Comparison of ENCODE assay signal across 8 cellular contexts in the genomic region with DNA sequence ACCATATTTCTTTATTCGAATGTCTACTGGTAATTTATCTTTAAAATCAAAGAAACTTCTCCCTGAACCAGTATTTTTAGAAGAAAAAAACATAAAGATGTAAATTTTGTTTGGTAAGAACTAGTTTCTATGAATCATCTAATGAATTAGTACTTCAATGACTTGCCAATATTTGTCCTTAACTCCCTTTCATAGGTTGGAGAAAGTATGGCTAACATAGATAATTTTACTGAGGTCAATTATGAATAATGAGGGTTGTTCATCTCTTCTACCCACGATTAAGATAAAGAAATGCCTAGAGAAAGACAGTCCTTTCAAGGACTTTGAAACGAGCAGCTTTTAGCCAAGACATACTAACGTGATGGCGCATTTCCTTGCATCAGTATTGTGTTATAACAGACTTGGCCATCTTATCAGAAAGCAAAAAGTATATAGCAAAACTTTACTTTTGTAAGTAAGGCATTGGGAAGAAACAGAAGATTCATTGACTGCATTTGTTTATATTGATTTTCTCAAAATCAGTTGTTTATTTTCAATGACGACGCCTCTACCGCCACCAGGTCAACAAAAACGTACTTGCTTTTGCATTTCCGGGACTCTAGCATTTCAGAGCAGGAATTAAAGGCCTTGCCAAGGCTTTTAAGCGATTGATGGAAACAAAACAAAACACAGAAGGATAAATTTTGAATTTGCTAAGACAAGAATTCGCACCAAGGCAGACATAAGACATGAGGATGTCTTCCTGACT. TPM values are rescaled to one million over a fixed set of nuclear protein-coding genes. Genes with fewer than 3 reads are reported as not detected.
A peak's percentile ranks its signal among the peaks of the same experiment; 100 is the strongest.
DNase-seq lines count a peak whose midpoint lies in the region; ATAC-seq and TF ChIP-seq lines count a peak whose summit lies in the region.

No MANE protein-coding gene starts in this region.

- H3K9ac ChIP-seq in fibroblast of lung (ENCODE audit: insufficient read depth, low read length), result peak overlapping the region; percentile 90

- H3K27ac Mint-ChIP-seq in T-helper 17 cell, result peak overlapping the region; percentile 98

- ATAC-seq in GM18508 (IDR thresholded peaks at IDR 0.05; ENCODE audit: insufficient read depth, unreplicated experiment), result peak; percentile 12
- ATAC-seq in HG03095 (IDR thresholded peaks at IDR 0.05; ENCODE audit: unreplicated experiment), result peak; percentile 21
- peak; percentile 19 for ATAC-seq in T-helper 17 cell

- peaks cover 19% of the 10 kb centered on the region for H3K4me1 Mint-ChIP-seq in T-helper 17 cell

- H3K4me3 Mint-ChIP-seq in T-helper 17 cell, result peak overlapping the region; percentile 95

- TF ChIP-seq CTCF in fibroblast of lung (conservative IDR thresholded peaks at IDR 0.05 in 1 of 2, IDR thresholded peaks at IDR 0.05 in 1 of 2; ENCODE audit: low read depth in 1 of 2, low read length in 2 of 2), result no peak

- H3K79me2 ChIP-seq in ACC112 (ENCODE audit: control insufficient read depth, insufficient read depth, low read length, unreplicated experiment) (peaks cover 9% of the 10 kb centered on the region), fibroblast of lung (ENCODE audit: control insufficient read depth, insufficient read depth, low read length) (peaks cover 2% of the 10 kb centered on the region)

- H3K27ac ChIP-seq in ACC112 (ENCODE audit: low read depth, low read length) (peak overlapping the region; percentile 86), fibroblast of lung (ENCODE audit: insufficient read depth, low read length) (peak overlapping the region; percentile 97)

- H4K20me1 ChIP-seq in fibroblast of lung (ENCODE audit: control insufficient read depth, extremely low read depth, insufficient read depth, low read length), result no peaks in the 10 kb centered on the region

- no peaks in the 10 kb centered on the region for H3K36me3 Mint-ChIP-seq in T-helper 17 cell (ENCODE audit: low read depth)

- H3K27me3 ChIP-seq in ACC112 (ENCODE audit: insufficient read depth, low read length), result no peaks in the 10 kb centered on the region
- H3K27me3 ChIP-seq in fibroblast of lung (ENCODE audit: control insufficient read depth, insufficient read depth, low read length), result no peaks in the 10 kb centered on the region

- H3K9me3 ChIP-seq in T-helper 17 cell (ENCODE audit: control insufficient read depth, low read length, poor library complexity, severe bottlenecking) (no peaks in the 10 kb centered on the region), fibroblast of lung (ENCODE audit: control insufficient read depth, insufficient read depth, low read depth, low read length) (no peaks in the 10 kb centered on the region)

- H3K4me1 ChIP-seq in ACC112 (ENCODE audit: control insufficient read depth, insufficient read depth, low read length, unreplicated experiment) (peaks cover 8% of the 10 kb centered on the region), fibroblast of lung (ENCODE audit: control insufficient read depth, extremely low read depth, insufficient read depth, low read length) (peaks cover 5% of the 10 kb centered on the region)

- peak overlapping the region; percentile 96 for H3K4me2 ChIP-seq in fibroblast of lung (ENCODE audit: extremely low read depth, insufficient read depth, low read length)

- no peaks in the 10 kb centered on the region for H3K36me3 ChIP-seq in ACC112 (ENCODE audit: insufficient read depth, low read length)
- H3K36me3 ChIP-seq in fibroblast of lung (ENCODE audit: control insufficient read depth, insufficient read depth, low read length), result no peaks in the 10 kb centered on the region

- H2AFZ ChIP-seq in ACC112 (ENCODE audit: low read length, unreplicated experiment) (peak overlapping the region; percentile 89), fibroblast of lung (ENCODE audit: low read length) (peak overlapping the region; percentile 82)

- H3K4me3 ChIP-seq in ACC112 (ENCODE audit: low read depth, low read length) (peak overlapping the region; percentile 88), fibroblast of lung (replicated peaks in 1 of 4; ENCODE audit: control extremely low read depth in 1 of 4, insufficient read depth in 1 of 4, low read depth in 3 of 4, low read length in 4 of 4) (peak overlapping the region; percentile 50 to 85 (median 73))

- H3K27me3 Mint-ChIP-seq in T-helper 17 cell, result no peaks in the 10 kb centered on the region

- no peak for DNase-seq in T-helper 17 cell
- DNase-seq in fibroblast of lung (ENCODE audit: low read depth in 2 of 2), result peak; percentile 46 to 65
- peak; percentile 4 for DNase-seq in putamen (ENCODE audit: low spot score)
- DNase-seq in HuH-7 (ENCODE audit: low spot score), result no peak
- no peak for DNase-seq in anterior cingulate cortex (lab: John Stamatoyannopoulos, UW)

RNA-seq across cellular contexts. Expression of a gene that starts 1.0 kb away (rescaled TPM):
- total RNA-seq in T-helper 17 cell (10 to 100 TPM; 10.4 to 11.6 TPM), fibroblast of lung (4.9 and 12.4 TPM in 2 replicates)
- 8.5 and 13.8 TPM in 2 replicates for polyA plus RNA-seq in fibroblast of lung
- polyA plus RNA-seq in fibroblast of lung (2012), result 5.3 and 8.6 TPM in 2 replicates
- polyA minus RNA-seq in fibroblast of lung (ENCODE audit: low replicate concordance), result 1.7 and 3.1 TPM in 2 replicates

RNA-seq across cellular contexts. Expression of a gene that starts 28.8 kb away (rescaled TPM):
- 10 to 100 TPM; 16.4 to 17.5 TPM for total RNA-seq in T-helper 17 cell
- total RNA-seq in fibroblast of lung, result 17.7 and 18.3 TPM in 2 replicates
- polyA plus RNA-seq in fibroblast of lung, result 17.8 TPM in 2 replicates
- polyA plus RNA-seq in fibroblast of lung (2012), result 18.1 and 19.0 TPM in 2 replicates
- 0.71 and 0.85 TPM in 2 replicates for polyA minus RNA-seq in fibroblast of lung (ENCODE audit: low replicate concordance)

Comparison
In these comparisons a context has a peak if more than half of its experiments do, and no peak if none do; other contexts are left out.
1. DNase-seq: peak in fibroblast of lung (2 of 2) and putamen (single experiment); none in T-helper 17 cell (0 of 3), HuH-7 (single experiment) and anterior cingulate cortex (0 of 58).
2. Peak in every context shown above with its lines, with median percentiles within 50 percentile points of each other: ATAC-seq.